ENCODE assay signal across 22 cellular contexts in the genomic region with DNA sequence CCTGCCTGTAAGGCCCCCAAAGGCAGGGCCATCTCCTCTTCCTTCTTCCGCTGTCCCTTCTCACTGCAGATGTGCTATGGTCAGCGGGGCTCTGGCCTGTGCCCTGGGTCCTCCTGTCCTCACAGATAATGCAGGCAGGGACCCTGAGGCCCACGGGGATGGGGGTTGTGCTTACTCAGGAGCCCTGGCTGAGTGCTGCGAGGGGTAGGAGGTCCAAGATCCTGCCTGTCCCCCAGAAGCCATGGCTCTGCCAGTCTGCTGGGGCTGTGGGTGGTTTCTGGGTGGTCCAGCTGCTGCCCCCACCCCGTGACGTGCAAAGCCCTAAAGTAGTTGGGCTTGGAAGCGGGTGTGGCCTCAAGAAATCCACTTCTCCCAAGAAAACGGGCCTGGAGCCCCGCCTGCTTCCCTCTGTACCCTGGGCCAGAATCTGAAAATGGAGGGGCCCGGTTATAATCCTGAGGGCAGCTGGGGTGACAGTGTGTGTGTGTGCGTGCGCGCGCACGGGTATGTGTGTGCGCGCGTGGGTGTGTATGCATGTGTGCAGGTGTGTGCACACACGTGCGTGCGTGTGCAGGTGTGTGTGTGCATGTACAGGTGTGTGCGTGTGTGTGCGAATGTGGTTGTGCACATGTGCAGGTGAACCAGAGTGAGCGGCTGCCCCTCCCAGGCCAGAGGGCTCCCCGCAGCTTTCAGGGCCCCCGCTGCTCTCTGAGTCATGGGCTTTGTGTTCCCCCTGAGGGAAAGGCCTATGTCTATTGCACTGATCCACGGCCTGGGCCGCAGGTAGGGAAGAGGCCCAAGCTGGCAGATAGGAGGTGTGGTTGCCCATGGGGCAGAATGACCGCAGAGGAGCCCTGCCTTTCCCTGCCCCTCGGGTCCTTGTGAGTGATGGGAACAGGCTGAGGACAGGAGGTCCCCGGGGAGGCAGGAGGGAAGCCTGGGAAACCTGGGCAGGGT. TPM values are rescaled to one million over a fixed set of nuclear protein-coding genes. Genes with fewer than 3 reads are reported as not detected.
"Had no signal": no experiment of that assay in that cellular context is flagged by ENCODE, and none has a peak within 500 bp of the region (broad histone marks: within the 10 kb centered on the region; RNA-seq: fewer than 3 reads in every experiment).

No MANE protein-coding gene starts in this region.

- DNase-seq: activated CD4-positive, alpha-beta T cell treated with anti-CD3 and anti-CD28 coated beads, Interleukin-2, amount 50 U/mL, for 4 hours; activated CD4-positive, CD25-positive, alpha-beta regulatory T cell treated with anti-CD3 and anti-CD28 coated beads, Interleukin-2, amount 50 U/mL, for 72 hours; activated naive CD4-positive, alpha-beta T cell treated with anti-CD3 and anti-CD28 coated beads for 36 hours; activated naive CD8-positive, alpha-beta T cell treated with anti-CD3 and anti-CD28 coated beads, Interleukin-2, amount 50 U/mL, for 24 hours; activated T-cell treated with anti-CD3 and anti-CD28 coated beads for 4 hours; colonic mucosa; effector CD4-positive, alpha-beta T cell; hippocampal formation; kidney; left lung; mesenchymal stem cell; natural killer cell; occipital lobe; psoas muscle; stimulated activated CD4-positive, alpha-beta T cell treated with anti-CD3 and anti-CD28 coated beads, Interleukin-1b, Interleukin-23, amount 100 ng/mL, for 48 hours; T1000; uterus had no signal

- ATAC-seq: activated naive CD8-positive, alpha-beta T cell treated with anti-CD3 and anti-CD28 coated beads, Interleukin-2, amount 50 U/mL, for 24 hours; natural killer cell; psoas muscle; sciatic nerve had no signal

- H3K27ac ChIP-seq: cardiac muscle cell, colonic mucosa, psoas muscle, uterus had no signal

- H3K9me3 Mint-ChIP-seq: activated naive CD4-positive, alpha-beta T cell treated with anti-CD3 and anti-CD28 coated beads for 36 hours; activated naive CD8-positive, alpha-beta T cell treated with anti-CD3 and anti-CD28 coated beads, Interleukin-2, amount 50 U/mL, for 24 hours; natural killer cell had no signal

- H3K27me3 ChIP-seq: cardiac muscle cell, colonic mucosa, esophagus muscularis mucosa, left lung, uterus had no signal

- H3K4me1 ChIP-seq: colonic mucosa, uterus had no signal

- H3K9me3 ChIP-seq: colonic mucosa, esophagus muscularis mucosa, left lung, psoas muscle, uterus had no signal

- H3K4me3 Mint-ChIP-seq: activated naive CD4-positive, alpha-beta T cell treated with anti-CD3 and anti-CD28 coated beads for 36 hours; activated naive CD8-positive, alpha-beta T cell treated with anti-CD3 and anti-CD28 coated beads, Interleukin-2, amount 50 U/mL, for 24 hours; natural killer cell had no signal

- H3K4me3 ChIP-seq: cardiac muscle cell, colonic mucosa, esophagus muscularis mucosa, left lung, psoas muscle, uterus had no signal

- H3K27ac Mint-ChIP-seq: activated naive CD4-positive, alpha-beta T cell treated with anti-CD3 and anti-CD28 coated beads for 36 hours; activated naive CD8-positive, alpha-beta T cell treated with anti-CD3 and anti-CD28 coated beads, Interleukin-2, amount 50 U/mL, for 24 hours; natural killer cell had no signal

- H3K36me3 Mint-ChIP-seq: natural killer cell had no signal

- H3K36me3 ChIP-seq: cardiac muscle cell, colonic mucosa, left lung, uterus had no signal

RNA-seq across cellular contexts. Expression of a gene that starts 47.9 kb away (rescaled TPM):
- total RNA-seq: activated naive CD4-positive, alpha-beta T cell treated with anti-CD3 and anti-CD28 coated beads for 36 hours; astrocyte; cardiac muscle cell; esophagus muscularis mucosa; glomerular endothelial cell; natural killer cell; occipital lobe; psoas muscle; sciatic nerve had no signal
- polyA plus RNA-seq: cardiac muscle cell had no signal
